Comparison of ENCODE assay signal across 1 cellular context in genomic region chr10:87177-88080, GRCh38.
TF ChIP-seq lines count a peak whose summit lies in the region.

No MANE protein-coding gene starts in this region.

TF ChIP-seq in SK-N-SH, 30 proteins besides CTCF, POLR2A, EP300 and RAD21 (continued from another document):
- no peak for TF ChIP-seq ZBTB33 (IDR thresholded peaks at IDR 0.05; ENCODE audit: borderline replicate concordance, low read depth)
- TF ChIP-seq RCOR1 (IDR thresholded peaks at IDR 0.05; ENCODE audit: low read length): no peak
- TF ChIP-seq POLR2AphosphoS5 (IDR thresholded peaks at IDR 0.05; ENCODE audit: low read depth, low read length): no peak
- TF ChIP-seq MAX (IDR thresholded peaks at IDR 0.05; ENCODE audit: low read depth): no peak
- no peak for TF ChIP-seq USF1 (IDR thresholded peaks at IDR 0.05; ENCODE audit: borderline replicate concordance, low read depth)
TF ChIP-seq in SK-N-SH: peak in this region for 1.
